1 cellular context compared by ENCODE assay signal in genomic region chr4:127783971-127784519, GRCh38.
TF ChIP-seq lines count a peak whose summit lies in the region.

No MANE protein-coding gene starts in this region.

TF ChIP-seq in WTC11, 78 proteins besides CTCF, POLR2A, EP300 and RAD21 (continued from another document):
- TF ChIP-seq, protein P1, sequence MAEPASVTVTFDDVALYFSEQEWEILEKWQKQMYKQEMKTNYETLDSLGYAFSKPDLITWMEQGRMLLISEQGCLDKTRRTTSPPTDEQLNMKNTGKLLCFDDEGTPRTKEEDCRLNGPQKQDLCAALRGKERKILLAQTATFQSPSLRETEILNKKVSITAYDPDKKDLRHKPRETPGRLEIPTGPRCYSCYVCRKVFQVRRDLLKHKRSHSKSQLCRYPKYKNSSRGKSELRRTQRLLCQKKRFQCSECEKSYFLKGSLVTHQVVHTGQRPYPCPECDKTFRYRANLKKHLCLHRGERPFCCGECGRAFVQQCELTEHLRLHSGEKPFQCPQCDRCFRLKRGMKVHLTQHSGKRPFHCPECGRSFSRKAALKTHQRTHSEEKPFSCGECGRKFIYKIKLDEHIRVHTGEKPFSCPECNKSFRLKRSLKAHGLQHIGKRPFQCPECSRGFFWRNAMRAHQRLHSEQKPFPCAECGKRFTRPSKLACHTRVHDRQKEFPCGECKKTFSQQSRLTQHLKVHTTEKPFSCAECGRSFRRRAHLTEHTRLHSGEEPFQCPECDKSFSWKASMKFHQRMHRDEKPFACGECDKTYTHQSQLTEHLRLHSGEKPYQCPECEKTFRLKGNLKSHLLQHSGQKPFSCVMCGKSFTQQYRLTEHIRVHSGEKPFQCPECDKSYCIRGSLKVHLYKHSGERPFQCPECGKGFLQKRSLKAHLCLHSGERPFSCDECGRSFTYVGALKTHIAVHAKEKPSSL (CRISPR knock-in tag; conservative IDR thresholded peaks at IDR 0.05) = no peak
